11 cellular contexts compared by ENCODE assay signal in genomic region chr6:158003910-158004695, GRCh38. TPM values are rescaled to one million over a fixed set of nuclear protein-coding genes. Genes with fewer than 3 reads are reported as not detected.
A peak's percentile ranks its signal among the peaks of the same experiment; 100 is the strongest.
DNase-seq lines count a peak whose midpoint lies in the region; ATAC-seq and TF ChIP-seq lines count a peak whose summit lies in the region.
"Had no signal": no experiment of that assay in that cellular context is flagged by ENCODE, and none has a peak within 500 bp of the region (broad histone marks: within the 10 kb centered on the region; RNA-seq: fewer than 3 reads in every experiment).

No MANE protein-coding gene starts in this region.

- TF ChIP-seq CTCF in colonic mucosa (IDR thresholded peaks at IDR 0.05) (no peak), type B pancreatic cell (conservative IDR thresholded peaks at IDR 0.05) (no peak)

- no peak for DNase-seq in activated CD4-positive, alpha-beta T cell treated with anti-CD3 and anti-CD28 coated beads, Interleukin-2, amount 10 ng/mL, durations not matched to agents 24 days and 14 days
- DNase-seq in activated CD4-positive, alpha-beta T cell treated with anti-CD3 and anti-CD28 coated beads, Interleukin-2, amount 50 U/mL, for 4 hours, result no peak
- no peak for DNase-seq in colonic mucosa
- no peak for DNase-seq in type B pancreatic cell (ENCODE audit: extremely low spot score, unreplicated experiment)
- no peak for DNase-seq in RKO (ENCODE audit: low spot score)
- DNase-seq: H9, NCI-H748 treated with DMSO at 0.1 percent for 48 hours had no signal

- H3K36me3 ChIP-seq in colonic mucosa, result no peaks in the 10 kb centered on the region
- H3K36me3 ChIP-seq in mucosa of stomach (ENCODE audit: control insufficient read depth, insufficient read depth, low read length), result no peaks in the 10 kb centered on the region

- H3K9ac ChIP-seq in colonic mucosa (ENCODE audit: low read depth in 2 of 2, low read length in 2 of 2) (peak overlapping the region; percentile 14 to 60), mucosa of stomach (ENCODE audit: low read length) (peak overlapping the region; percentile 45)

- no peak for ATAC-seq in HG03097 (IDR thresholded peaks at IDR 0.05; ENCODE audit: low FRiP score, unreplicated experiment)
- ATAC-seq in GM21529 (IDR thresholded peaks at IDR 0.05; ENCODE audit: unreplicated experiment), result no peak

- H3K4me3 ChIP-seq in colonic mucosa (no peak overlapping the region), mucosa of stomach (ENCODE audit: low read length) (no peak overlapping the region)

- peak overlapping the region; percentile 34 for H3K27ac Mint-ChIP-seq in activated CD4-positive, alpha-beta T cell treated with anti-CD3 and anti-CD28 coated beads, Interleukin-2, amount 10 ng/mL, durations not matched to agents 24 days and 14 days
- peak overlapping the region; percentile 87 for H3K27ac Mint-ChIP-seq in type B pancreatic cell

- no peaks in the 10 kb centered on the region for H3K9me3 ChIP-seq in colonic mucosa
- H3K9me3 ChIP-seq in mucosa of stomach (ENCODE audit: control insufficient read depth, low read length), result no peaks in the 10 kb centered on the region

- H3K9me3 Mint-ChIP-seq in activated CD4-positive, alpha-beta T cell treated with anti-CD3 and anti-CD28 coated beads, Interleukin-2, amount 10 ng/mL, durations not matched to agents 24 days and 14 days, result peaks cover 3% of the 10 kb centered on the region
- H3K9me3 Mint-ChIP-seq in type B pancreatic cell, result peaks cover 6% of the 10 kb centered on the region
- H3K9me3 Mint-ChIP-seq: central memory CD8-positive, alpha-beta T cell had no signal

- H3K27me3 Mint-ChIP-seq in activated CD4-positive, alpha-beta T cell treated with anti-CD3 and anti-CD28 coated beads, Interleukin-2, amount 10 ng/mL, durations not matched to agents 24 days and 14 days, result no peaks in the 10 kb centered on the region
- no peaks in the 10 kb centered on the region for H3K27me3 Mint-ChIP-seq in type B pancreatic cell
- H3K27me3 Mint-ChIP-seq: central memory CD8-positive, alpha-beta T cell had no signal

- peaks cover 30% of the 10 kb centered on the region for H3K36me3 Mint-ChIP-seq in activated CD4-positive, alpha-beta T cell treated with anti-CD3 and anti-CD28 coated beads, Interleukin-2, amount 10 ng/mL, durations not matched to agents 24 days and 14 days (ENCODE audit: low read depth)
- peaks cover 17% of the 10 kb centered on the region for H3K36me3 Mint-ChIP-seq in type B pancreatic cell

- H3K27me3 ChIP-seq in colonic mucosa (no peaks in the 10 kb centered on the region), mucosa of stomach (ENCODE audit: control insufficient read depth, insufficient read depth, low read length) (no peaks in the 10 kb centered on the region)

- H3K4me1 ChIP-seq in colonic mucosa (peaks cover 25% of the 10 kb centered on the region), mucosa of stomach (ENCODE audit: control insufficient read depth, insufficient read depth, low read length) (peaks cover 42% of the 10 kb centered on the region)

- peak overlapping the region; percentile 82 for H3K27ac ChIP-seq in colonic mucosa

- no peak overlapping the region for H3K4me3 Mint-ChIP-seq in activated CD4-positive, alpha-beta T cell treated with anti-CD3 and anti-CD28 coated beads, Interleukin-2, amount 10 ng/mL, durations not matched to agents 24 days and 14 days
- peak overlapping the region; percentile 34 for H3K4me3 Mint-ChIP-seq in type B pancreatic cell
- H3K4me3 Mint-ChIP-seq: central memory CD8-positive, alpha-beta T cell; H9 had no signal

- intact Hi-C loops in activated CD4-positive, alpha-beta T cell treated with anti-CD3 and anti-CD28 coated beads, Interleukin-2, amount 10 ng/mL, durations not matched to agents 24 days and 14 days (cut with micrococcal nuclease), result loop anchor here (1.0 to 5.0 kb wide), 4 partner anchors 21 to 243 kb away; no protein-coding TSS in a partner anchor
- intact Hi-C loops in colonic mucosa (cut with DNase I), result no loop called here

- H3K4me1 Mint-ChIP-seq in activated CD4-positive, alpha-beta T cell treated with anti-CD3 and anti-CD28 coated beads, Interleukin-2, amount 10 ng/mL, durations not matched to agents 24 days and 14 days, result peaks cover 49% of the 10 kb centered on the region
- H3K4me1 Mint-ChIP-seq in type B pancreatic cell (ENCODE audit: unreplicated experiment), result peaks cover 66% of the 10 kb centered on the region

RNA-seq across cellular contexts. Expression of gene SYNJ2, which starts 22.4 kb away (rescaled TPM):
- 22.2 and 24.3 TPM in 2 replicates for total RNA-seq in activated CD4-positive, alpha-beta T cell treated with anti-CD3 and anti-CD28 coated beads, Interleukin-2, amount 10 ng/mL, durations not matched to agents 24 days and 14 days
- total RNA-seq in colonic mucosa (10 to 100 TPM; 46.0 to 53.5 TPM), type B pancreatic cell (ENCODE audit: low replicate concordance) (17.0 and 31.2 TPM in 2 replicates)
